ENCODE assay signal across 1 cellular context in genomic region chr20:32637738-32638137, GRCh38.
TF ChIP-seq lines count a peak whose summit lies in the region.

No MANE protein-coding gene starts in this region.

TF ChIP-seq in HepG2, 621 proteins besides CTCF, POLR2A, EP300 and RAD21:
- no peak for TF ChIP-seq TBL1XR1 (IDR thresholded peaks at IDR 0.05; ENCODE audit: borderline replicate concordance, low read length, partially characterized antibody)
- TF ChIP-seq MNT (IDR thresholded peaks at IDR 0.05): peak; percentile 61
